ENCODE assay signal across 21 cellular contexts in genomic region chr3:156533205-156533604, GRCh38. TPM values are rescaled to one million over a fixed set of nuclear protein-coding genes. Genes with fewer than 3 reads are reported as not detected.
DNase-seq lines count a peak whose midpoint lies in the region; ATAC-seq, FAIRE-seq and TF ChIP-seq lines count a peak whose summit lies in the region.
"Had no signal": no experiment of that assay in that cellular context is flagged by ENCODE, and none has a peak within 500 bp of the region (broad histone marks: within the 10 kb centered on the region; RNA-seq: fewer than 3 reads in every experiment).

No MANE protein-coding gene starts in this region.

- H3K36me3 ChIP-seq in heart right ventricle = peaks cover 0 to 36% (median 6%) of the 10 kb centered on the region in 9 donors
- H3K36me3 ChIP-seq in mesendoderm (ENCODE audit: control insufficient read depth, insufficient read depth, low read length) = no peaks in the 10 kb centered on the region
- H3K36me3 ChIP-seq in transverse colon = no peaks in the 10 kb centered on the region
- H3K36me3 ChIP-seq: BLaER1 had no signal

- H2BK5ac ChIP-seq in mesendoderm (ENCODE audit: low read length) = no peak overlapping the region

- no peak overlapping the region for H3K18ac ChIP-seq in mesendoderm (ENCODE audit: low read length)

- H3K9ac ChIP-seq in mesendoderm (ENCODE audit: low read length) = no peak overlapping the region
- H3K9ac ChIP-seq: BLaER1, neural progenitor cell had no signal

- H3K27ac ChIP-seq in heart right ventricle = peak overlapping the region in 5 of 10 donors; percentile 4 to 72 (median 30)
- H3K27ac ChIP-seq in mesendoderm (ENCODE audit: low read depth, low read length) = no peak overlapping the region
- peak overlapping the region; percentile 69 to 76 (median 74) for H3K27ac ChIP-seq in transverse colon
- no peak overlapping the region for H3K27ac ChIP-seq in substantia nigra (ENCODE audit: low read depth, low read length, poor library complexity, severe bottlenecking)
- H3K27ac ChIP-seq: BLaER1, neural progenitor cell, upper lobe of right lung had no signal

- H2AK5ac ChIP-seq in mesendoderm (ENCODE audit: low read length) = no peak overlapping the region

- DNase-seq in heart right ventricle (no peak), cardiac septum (ENCODE audit: low spot score) (no peak), choroid plexus epithelial cell (ENCODE audit: low read depth) (peak; percentile 74), mesendoderm (peak; percentile 36), transverse colon (no peak), substantia nigra (lab: John Stamatoyannopoulos, UW) (no peak), HTR-8/SVneo (ENCODE audit: insufficient read length, low spot score) (no peak), GM10248 (ENCODE audit: extremely low spot score) (no peak)
- DNase-seq: 8988T; activated CD4-positive, alpha-beta T cell treated with anti-CD3 and anti-CD28 coated beads, Interleukin-2, amount 10 ng/mL, durations not matched to agents 24 days and 14 days; activated effector memory CD4-positive, alpha-beta T cell treated with Interleukin-2 at 50 U/mL for 16 hours; central memory CD4-positive, alpha-beta T cell; endodermal cell; GOT3; NCI-H1436 treated with DMSO at 0.1 percent for 48 hours; SHP77 treated with DMSO at 0.1 percent for 48 hours; stimulated activated naive B cell treated with anti-CD40 and anti-IgM and Interleukin-4, amounts not matched to agents 10 μg/mL and 1 μg/mL and 100 μg/mL, for 72 hours; T-cell; upper lobe of right lung had no signal

- peak in 5 of 8 donors; percentile 3 to 19 (median 15) for ATAC-seq in heart right ventricle
- ATAC-seq: stimulated activated naive B cell treated with anti-CD40 and anti-IgM and Interleukin-4, amounts not matched to agents 10 μg/mL and 1 μg/mL and 100 μg/mL, for 72 hours; T-cell; upper lobe of right lung had no signal

- H3K4ac ChIP-seq in mesendoderm (ENCODE audit: low read depth, low read length) = no peak overlapping the region

- H3K4me2 ChIP-seq in mesendoderm (ENCODE audit: low read length) = no peak overlapping the region
- H3K4me2 ChIP-seq: BLaER1, neural progenitor cell had no signal

- H3K4me1 ChIP-seq in heart right ventricle (peaks cover 2 to 32% (median 17%) of the 10 kb centered on the region in 9 donors), mesendoderm (ENCODE audit: control insufficient read depth, low read depth, low read length) (no peaks in the 10 kb centered on the region), transverse colon (peaks cover 8 to 17% (median 15%) of the 10 kb centered on the region in 4 donors)
- H3K4me1 ChIP-seq: BLaER1 had no signal

- no peak overlapping the region for H4K8ac ChIP-seq in mesendoderm (ENCODE audit: low read depth, low read length)

- no peak for TF ChIP-seq POLR2A in transverse colon (IDR thresholded peaks at IDR 0.05)

- H3K9me3 ChIP-seq in heart right ventricle (no peaks in the 10 kb centered on the region), transverse colon (no peaks in the 10 kb centered on the region)
- H3K9me3 ChIP-seq: BLaER1, upper lobe of right lung had no signal

- no peak overlapping the region for H3K23ac ChIP-seq in mesendoderm (ENCODE audit: low read length)

- H4K5ac ChIP-seq in mesendoderm (ENCODE audit: low read length) = no peak overlapping the region

- POLR2A ChIA-PET in GM10248 (lab: Yijun Ruan, JAX) = no interaction called here

- H3K27me3 ChIP-seq in heart right ventricle = no peaks in the 10 kb centered on the region
- no peaks in the 10 kb centered on the region for H3K27me3 ChIP-seq in mesendoderm (ENCODE audit: insufficient read depth, low read length, poor library complexity)
- H3K27me3 ChIP-seq in transverse colon = no peaks in the 10 kb centered on the region
- H3K27me3 ChIP-seq: BLaER1, neural progenitor cell, upper lobe of right lung had no signal

- H3K79me2 ChIP-seq in mesendoderm (ENCODE audit: control insufficient read depth, insufficient read depth, low read length) = no peaks in the 10 kb centered on the region

- in situ Hi-C loops in transverse colon (cut with MboI; ENCODE audit: low pct_ligation_motif_present in 1 of 4, low pct_unique_long_range_greater_than_20kb in 1 of 4, low sequenced_read_pairs in 3 of 4) = no loop called here

- H3K4me3 ChIP-seq in heart right ventricle = no peak overlapping the region
- no peak overlapping the region for H3K4me3 ChIP-seq in choroid plexus epithelial cell (ENCODE audit: low read depth, low read length)
- no peak overlapping the region for H3K4me3 ChIP-seq in mesendoderm (ENCODE audit: low read length)
- H3K4me3 ChIP-seq in transverse colon = no peak overlapping the region
- H3K4me3 ChIP-seq: BLaER1, neural progenitor cell, upper lobe of right lung had no signal

- WGBS in heart right ventricle, 2 donors = 79 to 83% methylated on average over 4 of the region's 4 CpGs
- WGBS in mesendoderm (ENCODE audit: extremely low coverage, insufficient coverage, low lambda C conversion rate) = no CpG with 5 or more reads among the region's 4 CpGs
- 67 to 78% methylated on average over 1 to 4 of the region's 4 CpGs for WGBS in transverse colon (ENCODE audit: low coverage in 1 of 2), 2 donors

- H3K79me1 ChIP-seq in mesendoderm (ENCODE audit: low read length) = no peaks in the 10 kb centered on the region

- CTCF ChIA-PET in GM10248 (lab: Yijun Ruan, JAX) = interaction anchor here (1.5 to 1.7 kb wide), 2 partner anchors 9 kb away, joined by 3 to 7 read pairs; no protein-coding TSS in a partner anchor

- H2BK120ac ChIP-seq in mesendoderm (ENCODE audit: low read depth, low read length) = no peak overlapping the region

- FAIRE-seq in HTR-8/SVneo (lab: Jason Lieb, UNC) = no peak

- H3K56ac ChIP-seq in mesendoderm (ENCODE audit: low read length) = no peak overlapping the region

- no peak overlapping the region for H2BK15ac ChIP-seq in mesendoderm (replicated peaks; ENCODE audit: low read depth)

- intact Hi-C loops in heart right ventricle (cut with DNase I) = loop anchor here in 3 of 10 donors (5.0 to 10.0 kb wide), 3 partner anchors 139 to 552 kb away; partner anchors contain the start of gene TIPARP (in 1 of the 3)
- intact Hi-C loops in cardiac septum (cut with DNase I) = loop anchor here (10.0 kb wide), 1 partner anchor 602 kb away; no protein-coding TSS in a partner anchor
- intact Hi-C loops in transverse colon (cut with DNase I; ENCODE audit: low total_unique reads) = loop anchor here (5.0 to 10.0 kb wide), 2 partner anchors 144 to 552 kb away; no protein-coding TSS in a partner anchor

- TF ChIP-seq EP300 in transverse colon (IDR thresholded peaks at IDR 0.05; ENCODE audit: low read depth) = no peak

- TF ChIP-seq CTCF in heart right ventricle (IDR thresholded peaks at IDR 0.05) = no peak
- TF ChIP-seq CTCF in choroid plexus epithelial cell (conservative IDR thresholded peaks at IDR 0.05; ENCODE audit: low read depth, low read length) = no peak
- no peak for TF ChIP-seq CTCF in transverse colon (IDR thresholded peaks at IDR 0.05)
- no peak for TF ChIP-seq CTCF in GM10248 (IDR thresholded peaks at IDR 0.05; ENCODE audit: control extremely low read depth, extremely low read depth, low read depth, missing control alignments)

RNA-seq across cellular contexts. Expression of gene SSR3, which starts 21.7 kb away (rescaled TPM):
- total RNA-seq in heart right ventricle (100 to 1,000 TPM; 172 to 256 (median 216) TPM), cardiac septum (155 TPM), transverse colon (10 to 100 TPM; 21.7 to 68.8 (median 50.1) TPM)
- polyA plus RNA-seq in heart right ventricle = 100 to 1,000 TPM in 1 of 2 donors, 10 to 100 TPM in 1; 75.8 to 602 TPM
- polyA plus RNA-seq in mesendoderm (2013, experiment 1 of 2) = 184 TPM
- 182 TPM for polyA plus RNA-seq in mesendoderm (2013, experiment 2 of 2)

Comparison
In these comparisons a context has a peak if more than half of its experiments do, and no peak if none do; other contexts are left out.
1. DNase-seq: peak in choroid plexus epithelial cell (single experiment) and mesendoderm (single experiment); none in heart right ventricle (0 of 2), cardiac septum (single experiment), transverse colon (single experiment), substantia nigra (0 of 49), HTR-8/SVneo (single experiment) and GM10248 (single experiment).
2. H3K27ac ChIP-seq: peak in transverse colon (4 of 4); none in mesendoderm (single experiment) and substantia nigra (single experiment).